Comparison of ENCODE assay signal across 9 cellular contexts in genomic region chr1:39691383-39692151, GRCh38. TPM values are rescaled to one million over a fixed set of nuclear protein-coding genes. Genes with fewer than 3 reads are reported as not detected.
DNase-seq lines count a peak whose midpoint lies in the region; ATAC-seq, FAIRE-seq and TF ChIP-seq lines count a peak whose summit lies in the region.
"Had no signal": no experiment of that assay in that cellular context is flagged by ENCODE, and none has a peak within 500 bp of the region (broad histone marks: within the 10 kb centered on the region; RNA-seq: fewer than 3 reads in every experiment).

Gene HPCAL4 (minus strand): TSS chr1:39691433. CDS start chr1:39684603, 6,830 bp downstream.

- ATAC-seq in A549, result peak; percentile 93 to 99
- peak; percentile 86 for ATAC-seq in GM18909 (IDR thresholded peaks at IDR 0.05; ENCODE audit: poor library complexity, unreplicated experiment)
- peak; percentile 78 for ATAC-seq in HG03460 (IDR thresholded peaks at IDR 0.05; ENCODE audit: unreplicated experiment)

- 0 out of 6 replicates have a peak within 1 kb of the TSS, but pooled peaks of 1 of the 2 experiments have one; percentile 44 for H3K27ac ChIP-seq in A549

- CTCF ChIA-PET in A549 (lab: Yijun Ruan, JAX), result interaction anchor here (1.3 to 1.6 kb wide), 2 partner anchors 10 to 19 kb away, joined by 5 read pairs; partner anchors contain the start of gene NT5C1A

- peak within 1 kb of the TSS; percentile 52 for H3K4me3 ChIP-seq in A549

- no peak for TF ChIP-seq RAD21 in A549 (conservative IDR thresholded peaks at IDR 0.05 in 1 of 2, IDR thresholded peaks at IDR 0.05 in 1 of 2)

- FAIRE-seq in A549 (lab: Jason Lieb, UNC), result no peak

- DNase-seq in A549 (ENCODE audit: low read depth in 1 of 2, low spot score in 1 of 2) (peak; percentile 64 to 80), NCI-H748 (lab: John Stamatoyannopoulos, UW; ENCODE audit: unreplicated experiment) (peak; percentile 100), medulla oblongata (ENCODE audit: extremely low spot score) (peak; percentile 89)
- peak; percentile 93 for DNase-seq in activated CD8-positive, alpha-beta memory T cell treated with anti-CD3 and anti-CD28 coated beads for 24 hours
- DNase-seq in effector CD8-positive, alpha-beta T cell (lab: John Stamatoyannopoulos, UW), result peak; percentile 85
- DNase-seq in stimulated activated CD4-positive, alpha-beta T cell treated with anti-CD3 and anti-CD28 coated beads, TNF-alpha, amount 100 ng/mL, for 4 hours (ENCODE audit: low read depth in 3 of 3), result peak; percentile 73 to 89 (median 86)
- DNase-seq: DND-41 had no signal

- H3K4me1 ChIP-seq in A549, result peaks cover 8% of the 10 kb centered on the region; the same call in 2 of the 3 replicates

- TF ChIP-seq EP300 in A549 (IDR thresholded peaks at IDR 0.05), result no peak

- 22% methylated on average over 14 of the region's 47 CpGs for WGBS in A549 (ENCODE audit: missing lambda C conversion rate)

- H3K9me3 ChIP-seq in A549, result no peaks in the 10 kb centered on the region

- no peak for TF ChIP-seq CTCF in A549 (IDR thresholded peaks at IDR 0.05)

- TF ChIP-seq POLR2A in A549 (IDR thresholded peaks at IDR 0.05; ENCODE audit: low read length), result no peak

- peak within 1 kb of the TSS; percentile 98 for H3K4me2 ChIP-seq in A549

- POLR2A ChIA-PET in A549 (lab: Yijun Ruan, JAX), result interaction anchor here (0.9 kb wide), 1 partner anchor 11 kb away, joined by 3 read pairs; no protein-coding TSS in a partner anchor

TF ChIP-seq in A549, 52 proteins besides CTCF, POLR2A, EP300 and RAD21:
- TF ChIP-seq FOSL2 (IDR thresholded peaks at IDR 0.05) (no peak), FOSL2 (CRISPR knock-in tag; IDR thresholded peaks at IDR 0.05) (no peak), NR3C1 (IDR thresholded peaks at IDR 0.05) (no peak), PBX3 (IDR thresholded peaks at IDR 0.05) (peak; percentile 64), CBX2 (IDR thresholded peaks at IDR 0.05; ENCODE audit: borderline replicate concordance, low read depth) (no peak), E2F6 (IDR thresholded peaks at IDR 0.05; ENCODE audit: borderline replicate concordance, low read depth) (0 out of 2 replicates have a peak, but pooled peaks have one; percentile 58)
- TF ChIP-seq, protein P1, sequence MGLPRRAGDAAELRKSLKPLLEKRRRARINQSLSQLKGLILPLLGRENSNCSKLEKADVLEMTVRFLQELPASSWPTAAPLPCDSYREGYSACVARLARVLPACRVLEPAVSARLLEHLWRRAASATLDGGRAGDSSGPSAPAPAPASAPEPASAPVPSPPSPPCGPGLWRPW (IDR thresholded peaks at IDR 0.05), result no peak
- TF ChIP-seq, protein P2, sequence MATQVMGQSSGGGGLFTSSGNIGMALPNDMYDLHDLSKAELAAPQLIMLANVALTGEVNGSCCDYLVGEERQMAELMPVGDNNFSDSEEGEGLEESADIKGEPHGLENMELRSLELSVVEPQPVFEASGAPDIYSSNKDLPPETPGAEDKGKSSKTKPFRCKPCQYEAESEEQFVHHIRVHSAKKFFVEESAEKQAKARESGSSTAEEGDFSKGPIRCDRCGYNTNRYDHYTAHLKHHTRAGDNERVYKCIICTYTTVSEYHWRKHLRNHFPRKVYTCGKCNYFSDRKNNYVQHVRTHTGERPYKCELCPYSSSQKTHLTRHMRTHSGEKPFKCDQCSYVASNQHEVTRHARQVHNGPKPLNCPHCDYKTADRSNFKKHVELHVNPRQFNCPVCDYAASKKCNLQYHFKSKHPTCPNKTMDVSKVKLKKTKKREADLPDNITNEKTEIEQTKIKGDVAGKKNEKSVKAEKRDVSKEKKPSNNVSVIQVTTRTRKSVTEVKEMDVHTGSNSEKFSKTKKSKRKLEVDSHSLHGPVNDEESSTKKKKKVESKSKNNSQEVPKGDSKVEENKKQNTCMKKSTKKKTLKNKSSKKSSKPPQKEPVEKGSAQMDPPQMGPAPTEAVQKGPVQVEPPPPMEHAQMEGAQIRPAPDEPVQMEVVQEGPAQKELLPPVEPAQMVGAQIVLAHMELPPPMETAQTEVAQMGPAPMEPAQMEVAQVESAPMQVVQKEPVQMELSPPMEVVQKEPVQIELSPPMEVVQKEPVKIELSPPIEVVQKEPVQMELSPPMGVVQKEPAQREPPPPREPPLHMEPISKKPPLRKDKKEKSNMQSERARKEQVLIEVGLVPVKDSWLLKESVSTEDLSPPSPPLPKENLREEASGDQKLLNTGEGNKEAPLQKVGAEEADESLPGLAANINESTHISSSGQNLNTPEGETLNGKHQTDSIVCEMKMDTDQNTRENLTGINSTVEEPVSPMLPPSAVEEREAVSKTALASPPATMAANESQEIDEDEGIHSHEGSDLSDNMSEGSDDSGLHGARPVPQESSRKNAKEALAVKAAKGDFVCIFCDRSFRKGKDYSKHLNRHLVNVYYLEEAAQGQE (IDR thresholded peaks at IDR 0.05), result peak; percentile 26; the same call in 1 of the 2 replicates
- TF ChIP-seq, protein P3, sequence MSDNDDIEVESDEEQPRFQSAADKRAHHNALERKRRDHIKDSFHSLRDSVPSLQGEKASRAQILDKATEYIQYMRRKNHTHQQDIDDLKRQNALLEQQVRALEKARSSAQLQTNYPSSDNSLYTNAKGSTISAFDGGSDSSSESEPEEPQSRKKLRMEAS (IDR thresholded peaks at IDR 0.05), result peak; percentile 41; the same call in 1 of the 2 replicates

RNA-seq across cellular contexts. Expression of gene HPCAL4, which starts in this region (rescaled TPM):
- polyA plus RNA-seq in A549 (2011; rRNA removed), result 0.09 TPM in 2 replicates
- polyA plus RNA-seq in A549 (2012; cell fraction: cytosol; rRNA removed), result 0.03 and 0.05 TPM in 2 replicates
- 0.04 and 0.05 TPM in 2 replicates for polyA plus RNA-seq in A549 (2012; cell fraction: nucleus; rRNA removed)
- polyA plus RNA-seq in A549 (2017; fragmentation: RNase III; extraction: RNeasy Plus Mini Kit Qiagen cat#74134 plus additional on column Dnase treatment), result 0.08 to 0.14 TPM (median 0.09 TPM) in 3 replicates
- polyA minus RNA-seq in A549 (2011; rRNA and poly(A)+ RNA removed), result 0.15 and 0.17 TPM in 2 replicates

Comparison
In these comparisons a context has a peak if more than half of its experiments do, and no peak if none do; other contexts are left out.
1. Peak in DNase-seq, ATAC-seq, H3K4me3 ChIP-seq and H3K4me2 ChIP-seq in A549; RNA of the gene not detected or under 1 TPM.